In genomic region chr2:216108310-216108966, GRCh38 we compare ENCODE assay signal across 8 cellular contexts. TPM values are rescaled to one million over a fixed set of nuclear protein-coding genes. Genes with fewer than 3 reads are reported as not detected.
DNase-seq lines count a peak whose midpoint lies in the region; ATAC-seq and TF ChIP-seq lines count a peak whose summit lies in the region.

No MANE protein-coding gene starts in this region.

- H3K9me3 Mint-ChIP-seq in central memory CD8-positive, alpha-beta T cell: no peaks in the 10 kb centered on the region
- H3K9me3 Mint-ChIP-seq in naive thymus-derived CD8-positive, alpha-beta T cell: no peaks in the 10 kb centered on the region

- POLR2A ChIA-PET in naive thymus-derived CD8-positive, alpha-beta T cell (lab: Charles Lee): interaction anchor here (0.8 to 4.5 kb wide), 12 partner anchors 9 to 797 kb away, joined by 3 to 96 read pairs (median 4); partner anchors contain the start of genes ATIC, PECR and TMEM169

- no peaks in the 10 kb centered on the region for H3K9me3 ChIP-seq in BLaER1 treated with 17β-estradiol and CSF1 and Interleukin-3, amounts not matched to agents 10 nM and 100 nM (replicated peaks in 1 of 11)

- peak overlapping the region; percentile 100 for H3K4me3 Mint-ChIP-seq in central memory CD8-positive, alpha-beta T cell
- H3K4me3 Mint-ChIP-seq in naive thymus-derived CD8-positive, alpha-beta T cell: peak overlapping the region; percentile 74 to 100 (median 100)

- H3K27me3 Mint-ChIP-seq in central memory CD8-positive, alpha-beta T cell: no peaks in the 10 kb centered on the region
- peaks cover 0 to 3% (median 0%) of the 10 kb centered on the region in 5 donors for H3K27me3 Mint-ChIP-seq in naive thymus-derived CD8-positive, alpha-beta T cell

- H3K4me2 ChIP-seq in BLaER1 treated with 17β-estradiol and CSF1 and Interleukin-3, amounts not matched to agents 10 nM and 100 nM: peak overlapping the region; percentile 55 to 89 (median 67)

- no peaks in the 10 kb centered on the region for H3K27me3 ChIP-seq in BLaER1 treated with 17β-estradiol and CSF1 and Interleukin-3, amounts not matched to agents 10 nM and 100 nM

- H3K27ac ChIP-seq in BLaER1 treated with 17β-estradiol and CSF1 and Interleukin-3, amounts not matched to agents 10 nM and 100 nM: peak overlapping the region; percentile 65 to 99 (median 99); a peak in 21 of 22 replicates

- peak overlapping the region in 9 of 10 experiments; percentile 17 to 93 (median 72); a peak in 18 of 20 replicates for H3K4me3 ChIP-seq in BLaER1 treated with 17β-estradiol and CSF1 and Interleukin-3, amounts not matched to agents 10 nM and 100 nM
- H3K4me3 ChIP-seq in LNCaP clone FGC (ENCODE audit: low read depth, low read length): peak overlapping the region; percentile 96

- ATAC-seq in central memory CD8-positive, alpha-beta T cell (replicated peaks; ENCODE audit: extremely low read depth, poor library complexity, severe bottlenecking): no peak
- ATAC-seq in naive thymus-derived CD8-positive, alpha-beta T cell: no peak

- H3K4me1 ChIP-seq in BLaER1 treated with 17β-estradiol and CSF1 and Interleukin-3, amounts not matched to agents 10 nM and 100 nM: peaks cover 31 to 39% (median 36%) of the 10 kb centered on the region in 10 experiments

- peak overlapping the region; percentile 100 for H3K27ac Mint-ChIP-seq in central memory CD8-positive, alpha-beta T cell (ENCODE audit: low read depth)
- H3K27ac Mint-ChIP-seq in naive thymus-derived CD8-positive, alpha-beta T cell: peak overlapping the region; percentile 100

- H3K9ac ChIP-seq in BLaER1 treated with 17β-estradiol and CSF1 and Interleukin-3, amounts not matched to agents 10 nM and 100 nM: peak overlapping the region; percentile 83 to 100 (median 98)

- H3K36me3 Mint-ChIP-seq in central memory CD8-positive, alpha-beta T cell (ENCODE audit: insufficient read depth): peaks cover 37% of the 10 kb centered on the region
- H3K36me3 Mint-ChIP-seq in naive thymus-derived CD8-positive, alpha-beta T cell: peaks cover 0 to 32% (median 9%) of the 10 kb centered on the region in 3 donors

- H3K36me3 ChIP-seq in BLaER1 treated with 17β-estradiol and CSF1 and Interleukin-3, amounts not matched to agents 10 nM and 100 nM: peaks cover 29 to 33% (median 31%) of the 10 kb centered on the region in 11 experiments

- H4K20me1 ChIP-seq in BLaER1 treated with 17β-estradiol and CSF1 and Interleukin-3, amounts not matched to agents 10 nM and 100 nM: peaks cover 13 to 33% (median 30%) of the 10 kb centered on the region in 11 experiments; a peak in 19 of 22 replicates

- H3K4me1 Mint-ChIP-seq in central memory CD8-positive, alpha-beta T cell: peaks cover 49% of the 10 kb centered on the region
- peaks cover 21 to 52% (median 46%) of the 10 kb centered on the region in 4 donors for H3K4me1 Mint-ChIP-seq in naive thymus-derived CD8-positive, alpha-beta T cell

- no peak for TF ChIP-seq CTCF in LNCaP clone FGC (IDR thresholded peaks at IDR 0.05; ENCODE audit: control insufficient read depth, extremely low read depth, insufficient read depth)

- no peak for DNase-seq in LNCaP clone FGC (ENCODE audit: low read depth)
- no peak for DNase-seq in central memory CD8-positive, alpha-beta T cell (ENCODE audit: low spot score in 2 of 2)
- no peak for DNase-seq in naive thymus-derived CD8-positive, alpha-beta T cell
- DNase-seq in NCI-H2081 (lab: John Stamatoyannopoulos, UW): no peak
- no peak for DNase-seq in NCI-H510A treated with DMSO at 0.1 percent for 48 hours (lab: John Stamatoyannopoulos, UW)
- DNase-seq in NCI-H2196 (lab: John Stamatoyannopoulos, UW; ENCODE audit: unreplicated experiment): no peak
- no peak for DNase-seq in activated CD4-positive, alpha-beta T cell treated with anti-CD3 and anti-CD28 coated beads, Interleukin-2, amount 50 U/mL, for 48 hours

RNA-seq across cellular contexts. Expression of gene XRCC5, which starts 0.7 kb away (rescaled TPM):
- total RNA-seq in naive thymus-derived CD8-positive, alpha-beta T cell: 100 to 1,000 TPM; 231 to 245 TPM
- 100 to 1,000 TPM; 311 to 364 (median 348) TPM for polyA plus RNA-seq in naive thymus-derived CD8-positive, alpha-beta T cell

RNA-seq across cellular contexts. Expression of gene TMEM169, which starts 26.7 kb away (rescaled TPM):
- total RNA-seq in naive thymus-derived CD8-positive, alpha-beta T cell: 1 to 10 TPM; 2.6 to 4.1 TPM
- polyA plus RNA-seq in naive thymus-derived CD8-positive, alpha-beta T cell: 1 to 10 TPM in 2 of 3 donors, under 1 TPM in 1; 0.73 to 2.0 (median 1.8) TPM

RNA-seq across cellular contexts. Expression of gene PECR, which starts 26.8 kb away (rescaled TPM):
- total RNA-seq in naive thymus-derived CD8-positive, alpha-beta T cell: 10 to 100 TPM; 15.7 to 20.7 TPM
- 10 to 100 TPM; 25.4 to 33.3 (median 28.6) TPM for polyA plus RNA-seq in naive thymus-derived CD8-positive, alpha-beta T cell
